16 cellular contexts compared by ENCODE assay signal in the genomic region with DNA sequence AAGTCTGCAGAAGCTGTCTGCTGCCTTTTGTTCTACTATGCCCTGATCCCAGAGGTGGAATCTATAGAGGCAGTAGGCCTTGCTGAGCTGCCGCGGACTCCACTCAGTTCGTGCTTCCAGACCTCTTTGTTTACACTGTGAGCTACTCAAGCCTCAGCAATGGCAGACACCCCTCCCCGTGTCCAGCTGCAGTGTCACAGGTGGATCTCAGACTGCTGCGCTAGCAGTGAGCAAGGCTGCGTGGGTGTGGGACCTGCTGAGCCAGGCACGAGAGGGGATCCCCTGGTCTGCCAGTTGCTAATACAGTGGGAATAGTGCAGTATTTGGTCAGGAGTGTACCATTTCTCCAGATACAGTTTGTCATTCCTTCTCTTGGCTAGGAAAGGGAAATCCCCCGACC.
DNase-seq lines count a peak whose midpoint lies in the region; ATAC-seq, FAIRE-seq and TF ChIP-seq lines count a peak whose summit lies in the region.
"Had no signal": no experiment of that assay in that cellular context is flagged by ENCODE, and none has a peak within 500 bp of the region (broad histone marks: within the 10 kb centered on the region; RNA-seq: fewer than 3 reads in every experiment).

No MANE protein-coding gene starts in this region.

- H3K9me3 ChIP-seq in HepG2 (ENCODE audit: low read length) (no peaks in the 10 kb centered on the region), right lobe of liver (no peaks in the 10 kb centered on the region), sigmoid colon (no peaks in the 10 kb centered on the region), hepatocyte (ENCODE audit: low read depth) (no peaks in the 10 kb centered on the region)
- H3K9me3 ChIP-seq: BE2C had no signal

- intact Hi-C loops in HepG2 (cut with micrococcal nuclease; ENCODE audit: unreplicated experiment) (no loop called here), right lobe of liver (cut with DNase I) (no loop called here), sigmoid colon (cut with DNase I) (no loop called here)

- 40% methylated on average over 2 of the region's 8 CpGs for WGBS in HepG2 (ENCODE audit: low lambda C conversion rate)
- 80% methylated on average over 1 of the region's 8 CpGs for WGBS in right lobe of liver (ENCODE audit: insufficient coverage, low coverage, low lambda C conversion rate, missing lambda C conversion rate)
- 85 to 86% methylated on average over 8 of the region's 8 CpGs for WGBS in sigmoid colon, 2 donors
- WGBS in hepatocyte (ENCODE audit: low lambda C conversion rate, missing lambda C conversion rate), result 88% methylated on average over 8 of the region's 8 CpGs

- H3K27me3 ChIP-seq in HepG2 (ENCODE audit: control insufficient read depth in 1 of 2, insufficient read depth in 2 of 2, low read length in 2 of 2) (peaks cover 0 to 6% of the 10 kb centered on the region in 2 experiments; a peak in 1 of 5 replicates), right lobe of liver (no peaks in the 10 kb centered on the region), sigmoid colon (no peaks in the 10 kb centered on the region), hepatocyte (no peaks in the 10 kb centered on the region)
- H3K27me3 ChIP-seq: BE2C had no signal

- ATAC-seq in HepG2 (peak; percentile 35; the same call in 2 of the 3 replicates), right lobe of liver (no peak)
- ATAC-seq: GM23338 had no signal

- H3K4me2 ChIP-seq in HepG2 (ENCODE audit: low read depth, low read length), result peak overlapping the region; percentile 39; the same call in 1 of the 2 replicates
- H3K4me2 ChIP-seq in hepatocyte, result no peak overlapping the region
- H3K4me2 ChIP-seq: GM23338 had no signal

- H3K27ac Mint-ChIP-seq in chondrocyte (ENCODE audit: unreplicated experiment), result no peak overlapping the region
- H3K27ac Mint-ChIP-seq: CD4-positive, alpha-beta T cell; GM23338 had no signal

- TF ChIP-seq POLR2A in HepG2 (IDR thresholded peaks at IDR 0.05; ENCODE audit: insufficient read depth in 1 of 2, low read depth in 2 of 2, low read length in 2 of 2) (no peak), right lobe of liver (IDR thresholded peaks at IDR 0.05) (no peak), sigmoid colon (IDR thresholded peaks at IDR 0.05) (no peak)

- H3K4me1 ChIP-seq in HepG2 (ENCODE audit: insufficient read depth, low read length) (no peaks in the 10 kb centered on the region), right lobe of liver (no peaks in the 10 kb centered on the region), sigmoid colon (no peaks in the 10 kb centered on the region), hepatocyte (ENCODE audit: insufficient read depth) (no peaks in the 10 kb centered on the region)
- H3K4me1 ChIP-seq: BE2C had no signal

- TF ChIP-seq CTCF in HepG2 (CRISPR knock-in tag; IDR thresholded peaks at IDR 0.05) (no peak), right lobe of liver (IDR thresholded peaks at IDR 0.05) (no peak), chondrocyte (IDR thresholded peaks at IDR 0.05) (no peak), sigmoid colon (IDR thresholded peaks at IDR 0.05) (no peak), hepatocyte (IDR thresholded peaks at IDR 0.05; ENCODE audit: poor library complexity) (no peak)

- TF ChIP-seq EP300 in HepG2 (IDR thresholded peaks at IDR 0.05; ENCODE audit: low read depth in 2 of 2, low read length in 2 of 2) (no peak), HepG2 (CRISPR knock-in tag; IDR thresholded peaks at IDR 0.05; ENCODE audit: borderline replicate concordance) (no peak), sigmoid colon (IDR thresholded peaks at IDR 0.05) (no peak)

- no peaks in the 10 kb centered on the region for H3K4me1 Mint-ChIP-seq in chondrocyte (ENCODE audit: low read depth)
- H3K4me1 Mint-ChIP-seq: GM23338 had no signal

- in situ Hi-C loops in HepG2 (cut with HindIII; ENCODE audit: extremely low pct_ligation_motif_present, low pct_unique_long_range_greater_than_20kb), result no loop called here

- no peak for FAIRE-seq in HepG2 (lab: Jason Lieb, UNC)
- FAIRE-seq: D721Med, H54 had no signal

- H3K79me2 ChIP-seq in HepG2 (ENCODE audit: insufficient read depth, low read length) (no peaks in the 10 kb centered on the region), hepatocyte (no peaks in the 10 kb centered on the region)

- H2AFZ ChIP-seq in HepG2 (ENCODE audit: low read length), result no peak overlapping the region
- H2AFZ ChIP-seq in hepatocyte, result no peak overlapping the region
- H2AFZ ChIP-seq: GM23338 had no signal

- H3K4me3 ChIP-seq in HepG2 (replicated peaks in 1 of 3; ENCODE audit: insufficient read depth in 1 of 3, low read depth in 2 of 3, low read length in 3 of 3) (no peak overlapping the region), right lobe of liver (no peak overlapping the region), sigmoid colon (no peak overlapping the region), hepatocyte (no peak overlapping the region)
- H3K4me3 ChIP-seq: GM23338 had no signal

- H3K27me3 Mint-ChIP-seq in chondrocyte (ENCODE audit: low read depth), result peaks cover 7% of the 10 kb centered on the region

- TF ChIP-seq RAD21 in HepG2 (CRISPR knock-in tag; IDR thresholded peaks at IDR 0.05), result no peak

- no TSS peak for BruUV-seq in HepG2 (replicated peaks; lab: Mats Ljungman, UMichigan)

- CTCF ChIA-PET in HepG2 (lab: Yijun Ruan, JAX; ENCODE audit: low intra/inter-chr PET ratio, low total read pairs), result no interaction called here

- POLR2A ChIA-PET in HepG2 (lab: Yijun Ruan, JAX), result no interaction called here

- H4K20me1 ChIP-seq in HepG2 (ENCODE audit: insufficient read depth, low read length), result no peaks in the 10 kb centered on the region
- no peaks in the 10 kb centered on the region for H4K20me1 ChIP-seq in hepatocyte (ENCODE audit: insufficient read depth, poor library complexity, severe bottlenecking)

- H3K36me3 ChIP-seq in HepG2 (replicated peaks in 1 of 2; ENCODE audit: control insufficient read depth in 1 of 2, insufficient read depth in 2 of 2, low read length in 2 of 2) (no peaks in the 10 kb centered on the region), right lobe of liver (no peaks in the 10 kb centered on the region), sigmoid colon (no peaks in the 10 kb centered on the region), hepatocyte (replicated peaks; ENCODE audit: insufficient read depth, low read depth) (no peaks in the 10 kb centered on the region)
- H3K36me3 ChIP-seq: BE2C had no signal

- H3K27ac ChIP-seq in HepG2 (ENCODE audit: extremely low read length, insufficient read depth, low read length) (no peak overlapping the region), right lobe of liver (no peak overlapping the region), sigmoid colon (no peak overlapping the region), hepatocyte (no peak overlapping the region)

- H3K4me3 Mint-ChIP-seq in chondrocyte (ENCODE audit: unreplicated experiment), result no peak overlapping the region
- H3K4me3 Mint-ChIP-seq: CD4-positive, alpha-beta T cell; GM23338 had no signal

- H3K9me3 Mint-ChIP-seq in chondrocyte (ENCODE audit: low read depth), result peaks cover 12% of the 10 kb centered on the region

- H3K9me2 ChIP-seq in hepatocyte (replicated peaks; ENCODE audit: insufficient read depth), result no peaks in the 10 kb centered on the region

- H3K36me3 Mint-ChIP-seq in chondrocyte (ENCODE audit: low read depth), result no peaks in the 10 kb centered on the region

- no peak for DNase-seq in HepG2 (ENCODE audit: low spot score)
- DNase-seq in right lobe of liver, result no peak
- DNase-seq in chondrocyte (ENCODE audit: low spot score), result peak; percentile 60
- peak; percentile 25 for DNase-seq in sigmoid colon
- no peak for DNase-seq in hepatocyte (ENCODE audit: low spot score)
- DNase-seq in stimulated activated CD4-positive, alpha-beta T cell treated with anti-CD3 and anti-CD28 coated beads, Interleukin-2, amount 100 ng/mL, for 24 hours, result no peak
- DNase-seq: BE2C; C1 segment of cervical spinal cord; Caco-2; CD4-positive, alpha-beta T cell; DMS79 treated with DMSO at 0.1 percent for 48 hours; GF-D8; HCEC 1CT had no signal

- no peak overlapping the region for H3K9ac ChIP-seq in HepG2 (ENCODE audit: insufficient read depth, low read depth, low read length)

TF ChIP-seq in HepG2, 621 proteins besides CTCF, POLR2A, EP300 and RAD21 (continues in another document):
- TF ChIP-seq, protein P1, sequence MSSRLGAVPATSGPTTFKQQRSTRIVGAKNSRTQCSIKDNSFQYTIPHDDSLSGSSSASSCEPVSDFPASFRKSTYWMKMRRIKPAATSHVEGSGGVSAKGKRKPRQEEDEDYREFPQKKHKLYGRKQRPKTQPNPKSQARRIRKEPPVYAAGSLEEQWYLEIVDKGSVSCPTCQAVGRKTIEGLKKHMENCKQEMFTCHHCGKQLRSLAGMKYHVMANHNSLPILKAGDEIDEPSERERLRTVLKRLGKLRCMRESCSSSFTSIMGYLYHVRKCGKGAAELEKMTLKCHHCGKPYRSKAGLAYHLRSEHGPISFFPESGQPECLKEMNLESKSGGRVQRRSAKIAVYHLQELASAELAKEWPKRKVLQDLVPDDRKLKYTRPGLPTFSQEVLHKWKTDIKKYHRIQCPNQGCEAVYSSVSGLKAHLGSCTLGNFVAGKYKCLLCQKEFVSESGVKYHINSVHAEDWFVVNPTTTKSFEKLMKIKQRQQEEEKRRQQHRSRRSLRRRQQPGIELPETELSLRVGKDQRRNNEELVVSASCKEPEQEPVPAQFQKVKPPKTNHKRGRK (CRISPR knock-in tag; IDR thresholded peaks at IDR 0.05), result no peak

Comparison
In these comparisons a context has a peak if more than half of its experiments do, and no peak if none do; other contexts are left out.
1. DNase-seq: peak in chondrocyte (single experiment) and sigmoid colon (single experiment); none in HepG2 (single experiment), right lobe of liver (0 of 3), hepatocyte (single experiment) and stimulated activated CD4-positive, alpha-beta T cell treated with anti-CD3 and anti-CD28 coated beads, Interleukin-2, amount 100 ng/mL, for 24 hours (0 of 2).